In the genomic region with DNA sequence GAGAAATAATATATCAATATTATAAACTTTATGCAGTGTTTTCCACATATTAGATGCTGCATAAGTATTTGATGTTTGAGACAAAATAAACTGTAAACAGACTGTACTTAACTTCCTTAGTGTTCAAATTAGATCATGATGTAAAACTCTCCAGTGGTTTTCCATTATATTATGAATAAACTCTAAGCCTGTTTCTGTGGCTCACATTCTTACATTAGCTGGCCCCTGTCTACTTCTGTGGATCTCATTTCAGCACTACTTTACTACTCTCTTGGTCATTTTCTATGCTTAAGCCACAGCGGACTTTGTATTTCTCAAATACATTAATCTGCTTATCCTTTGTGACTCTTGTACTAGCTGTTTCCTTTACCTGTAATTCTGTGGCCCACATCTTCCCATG, we compare ENCODE assay signal across 21 cellular contexts. TPM values are rescaled to one million over a fixed set of nuclear protein-coding genes. Genes with fewer than 3 reads are reported as not detected.
A peak's percentile ranks its signal among the peaks of the same experiment; 100 is the strongest.
DNase-seq lines count a peak whose midpoint lies in the region; ATAC-seq, FAIRE-seq and TF ChIP-seq lines count a peak whose summit lies in the region.
"Had no signal": no experiment of that assay in that cellular context is flagged by ENCODE, and none has a peak within 500 bp of the region (broad histone marks: within the 10 kb centered on the region; RNA-seq: fewer than 3 reads in every experiment).

No MANE protein-coding gene starts in this region.

- intact Hi-C loops in heart left ventricle (cut with DNase I) (loop anchor here in 3 of 10 donors (5.0 to 10.0 kb wide), 2 partner anchors 35 to 47 kb away; no protein-coding TSS in a partner anchor), left ventricle myocardium superior (cut with micrococcal nuclease) (loop anchor here (10.0 kb wide), 1 partner anchor 47 kb away; no protein-coding TSS in a partner anchor), endothelial cell of umbilical vein (cut with micrococcal nuclease) (loop anchor here (1.0 to 2.0 kb wide), 3 partner anchors 8 to 33 kb away; no protein-coding TSS in a partner anchor), thyroid gland (cut with DNase I) (no loop called here)

- no peak for FAIRE-seq in endothelial cell of umbilical vein (lab: Jason Lieb, UNC)
- FAIRE-seq: A204.1, K562 had no signal

- POLR2A ChIA-PET in endothelial cell of umbilical vein (lab: Charles Lee): interaction anchor here (1.0 kb wide), 1 partner anchor 9 kb away, joined by 6 read pairs; no protein-coding TSS in a partner anchor

- 85 to 92% (median 92%) methylated on average over 1 of the region's 1 CpG for WGBS in heart left ventricle, 4 donors
- 92 to 93% methylated on average over 1 of the region's 1 CpG for WGBS in thyroid gland, 2 donors

- H2AFZ ChIP-seq in endothelial cell of umbilical vein (ENCODE audit: low read depth, low read length): no peak overlapping the region
- no peak overlapping the region for H2AFZ ChIP-seq in Karpas-422 (ENCODE audit: low read length)
- H2AFZ ChIP-seq: parathyroid adenoma had no signal

- H3K4me3 ChIP-seq in heart left ventricle (no peak overlapping the region), endothelial cell of umbilical vein (replicated peaks in 1 of 3; ENCODE audit: insufficient read depth in 1 of 3, low read depth in 1 of 3, low read length in 3 of 3) (no peak overlapping the region), thyroid gland (replicated peaks in 1 of 3) (no peak overlapping the region), Karpas-422 (ENCODE audit: low read length) (no peak overlapping the region)
- H3K4me3 ChIP-seq: ascending aorta, K562, Peyer's patch had no signal

- TF ChIP-seq POLR2A in heart left ventricle (IDR thresholded peaks at IDR 0.05): no peak
- TF ChIP-seq POLR2A in endothelial cell of umbilical vein (IDR thresholded peaks at IDR 0.05; ENCODE audit: low read depth, low read length): no peak
- no peak for TF ChIP-seq POLR2A in thyroid gland (IDR thresholded peaks at IDR 0.05)

- DNase-seq in heart left ventricle (no peak), left ventricle myocardium superior (no peak), endothelial cell of umbilical vein (ENCODE audit: low read depth, low spot score) (peak; percentile 23), nephron progenitor cell (no peak), thyroid gland (no peak), Karpas-422 (no peak), NCI-H2081 (lab: John Stamatoyannopoulos, UW) (no peak), KBM-7 (no peak)
- DNase-seq: activated CD4-positive, alpha-beta T cell treated with anti-CD3 and anti-CD28 coated beads, Interleukin-2, amount 10 ng/mL, durations not matched to agents 7 days and 5 days; activated CD8-positive, alpha-beta memory T cell treated with anti-CD3 and anti-CD28 coated beads, Interleukin-2, amount 50 U/mL, for 48 hours; activated gamma-delta T cell; NCI-H1092; NCI-H774; Peyer's patch; stimulated activated naive CD4-positive, alpha-beta T cell treated with Interleukin-2 at 50 U/mL for 16 hours had no signal

- no peak overlapping the region for H3K4me3 Mint-ChIP-seq in nephron progenitor cell
- H3K4me3 Mint-ChIP-seq: activated CD4-positive, alpha-beta T cell treated with anti-CD3 and anti-CD28 coated beads, Interleukin-2, amount 10 ng/mL, durations not matched to agents 7 days and 5 days; dendritic cell treated with granulocyte-macrophage colony-stimulating factor and Interleukin-4, amounts not matched to agents 40 ng/mL and 50 ng/mL, for 4 days had no signal

- H3K4me2 ChIP-seq in endothelial cell of umbilical vein (ENCODE audit: insufficient read depth, low read length) (peak overlapping the region; percentile 2), Karpas-422 (ENCODE audit: low read depth, low read length, poor library complexity, severe bottlenecking) (no peak overlapping the region)

- in situ Hi-C loops in KBM-7 (cut with MboI; ENCODE audit: low pct_unique_long_range_greater_than_20kb, low sequenced_read_pairs): no loop called here

- no peaks in the 10 kb centered on the region for H3K9me1 ChIP-seq in endothelial cell of umbilical vein (replicated peaks; ENCODE audit: control insufficient read depth, extremely low read depth, insufficient read depth, low read length)

- peaks cover 0 to 8% (median 0%) of the 10 kb centered on the region in 12 donors for H3K9me3 ChIP-seq in heart left ventricle
- H3K9me3 ChIP-seq in endothelial cell of umbilical vein (replicated peaks; ENCODE audit: control insufficient read depth, insufficient read depth, low read length): no peaks in the 10 kb centered on the region
- no peaks in the 10 kb centered on the region for H3K9me3 ChIP-seq in thyroid gland
- H3K9me3 ChIP-seq in Karpas-422 (ENCODE audit: low read length): no peaks in the 10 kb centered on the region
- H3K9me3 ChIP-seq: ascending aorta, Peyer's patch had no signal

- peaks cover 46% of the 10 kb centered on the region for H3K36me3 Mint-ChIP-seq in nephron progenitor cell (ENCODE audit: low read depth)

- dilution Hi-C loops in endothelial cell of umbilical vein (cut with MboI; ENCODE audit: extremely low pct_ligation_motif_present, low sequenced_read_pairs): no loop called here

- H3K27me3 Mint-ChIP-seq in nephron progenitor cell (ENCODE audit: low read depth, poor library complexity): no peaks in the 10 kb centered on the region

- H3K27me3 ChIP-seq in heart left ventricle (no peaks in the 10 kb centered on the region), endothelial cell of umbilical vein (ENCODE audit: control insufficient read depth in 2 of 2, insufficient read depth in 2 of 2, low read length in 2 of 2) (no peaks in the 10 kb centered on the region), thyroid gland (no peaks in the 10 kb centered on the region), Karpas-422 (ENCODE audit: low read length) (no peaks in the 10 kb centered on the region)
- H3K27me3 ChIP-seq: ascending aorta, Peyer's patch had no signal

- H3K9me2 ChIP-seq in Karpas-422 (replicated peaks; ENCODE audit: insufficient read depth, low read length): no peaks in the 10 kb centered on the region

- no TSS peak for BruUV-seq in endothelial cell of umbilical vein (replicated peaks; lab: Mats Ljungman, UMichigan)

- ATAC-seq in heart left ventricle (peak in 2 of 4 donors; percentile 17 to 18), left ventricle myocardium superior (no peak)
- ATAC-seq: esophagus mucosa, K562 had no signal

- peak overlapping the region; percentile 29 for H3K27ac Mint-ChIP-seq in nephron progenitor cell
- H3K27ac Mint-ChIP-seq: activated CD4-positive, alpha-beta T cell treated with anti-CD3 and anti-CD28 coated beads, Interleukin-2, amount 10 ng/mL, durations not matched to agents 7 days and 5 days; dendritic cell treated with granulocyte-macrophage colony-stimulating factor and Interleukin-4, amounts not matched to agents 40 ng/mL and 50 ng/mL, for 4 days had no signal

- H3K36me3 ChIP-seq in heart left ventricle (no peaks in the 10 kb centered on the region), endothelial cell of umbilical vein (ENCODE audit: control insufficient read depth in 2 of 2, extremely low read depth in 1 of 2, insufficient read depth in 2 of 2, low read length in 2 of 2) (no peaks in the 10 kb centered on the region), thyroid gland (no peaks in the 10 kb centered on the region), Karpas-422 (ENCODE audit: insufficient read depth, low read length) (no peaks in the 10 kb centered on the region)
- H3K36me3 ChIP-seq: ascending aorta, Peyer's patch had no signal

- H3K4me1 ChIP-seq in heart left ventricle (peaks cover 9 to 56% (median 26%) of the 10 kb centered on the region in 12 donors), endothelial cell of umbilical vein (ENCODE audit: control insufficient read depth, extremely low read depth, insufficient read depth, low read length) (peaks cover 23% of the 10 kb centered on the region), thyroid gland (peaks cover 0 to 18% of the 10 kb centered on the region in 2 donors), Karpas-422 (ENCODE audit: low read length) (no peaks in the 10 kb centered on the region)

- peaks cover 51% of the 10 kb centered on the region for H3K9me3 Mint-ChIP-seq in nephron progenitor cell
- H3K9me3 Mint-ChIP-seq: activated CD4-positive, alpha-beta T cell treated with anti-CD3 and anti-CD28 coated beads, Interleukin-2, amount 10 ng/mL, durations not matched to agents 7 days and 5 days had no signal

- H3K79me2 ChIP-seq in endothelial cell of umbilical vein (ENCODE audit: control insufficient read depth, insufficient read depth, low read length) (peaks cover 92% of the 10 kb centered on the region), Karpas-422 (ENCODE audit: low read length) (peaks cover 4% of the 10 kb centered on the region; the same call in 1 of the 2 replicates)

- H4K20me1 ChIP-seq in endothelial cell of umbilical vein (replicated peaks; ENCODE audit: control insufficient read depth, extremely low read depth, insufficient read depth, low read length) (peaks cover 21% of the 10 kb centered on the region), Karpas-422 (ENCODE audit: insufficient read depth, low read depth, low read length) (peaks cover 15% of the 10 kb centered on the region; the same call in 1 of the 2 replicates)

- no peak for TF ChIP-seq CTCF in heart left ventricle (IDR thresholded peaks at IDR 0.05)
- TF ChIP-seq CTCF in endothelial cell of umbilical vein (IDR thresholded peaks at IDR 0.05; ENCODE audit: extremely low read depth in 1 of 2, insufficient read depth in 1 of 2, low read depth in 1 of 2, low read length in 2 of 2): no peak
- TF ChIP-seq CTCF in nephron progenitor cell (IDR thresholded peaks at IDR 0.05): no peak
- TF ChIP-seq CTCF in thyroid gland (IDR thresholded peaks at IDR 0.05): no peak

- CTCF ChIA-PET in endothelial cell of umbilical vein (lab: Charles Lee): interaction anchor here (0.9 to 2.5 kb wide), 9 partner anchors 9 to 109 kb away, joined by 3 to 16 read pairs (median 5); a partner anchor contains a TSS

- no peaks in the 10 kb centered on the region for H3K4me1 Mint-ChIP-seq in nephron progenitor cell
- H3K4me1 Mint-ChIP-seq: activated CD4-positive, alpha-beta T cell treated with anti-CD3 and anti-CD28 coated beads, Interleukin-2, amount 10 ng/mL, durations not matched to agents 7 days and 5 days had no signal

- peak overlapping the region in 10 of 12 donors; percentile 2 to 62 (median 40) for H3K27ac ChIP-seq in heart left ventricle
- no peak overlapping the region for H3K27ac ChIP-seq in endothelial cell of umbilical vein (ENCODE audit: insufficient read depth, low read depth, low read length)
- H3K27ac ChIP-seq in thyroid gland: peak overlapping the region in 2 of 3 donors; percentile 18 to 24
- no peak overlapping the region for H3K27ac ChIP-seq in Karpas-422 (ENCODE audit: low read length)
- H3K27ac ChIP-seq: parathyroid adenoma had no signal

- no peak overlapping the region for H3K9ac ChIP-seq in endothelial cell of umbilical vein (replicated peaks; ENCODE audit: extremely low read depth, insufficient read depth, low read length)
- H3K9ac ChIP-seq in Karpas-422 (ENCODE audit: low read length): no peak overlapping the region
- H3K9ac ChIP-seq: parathyroid adenoma had no signal

RNA-seq across cellular contexts. Expression of a gene that starts 55.6 kb away (rescaled TPM):
- total RNA-seq in heart left ventricle: 100 to 1,000 TPM in 7 of 9 donors, 10 to 100 TPM in 2; 79.3 to 140 (median 114) TPM
- polyA plus RNA-seq in heart left ventricle: 10 to 100 TPM; 22.0 to 52.2 TPM
- total RNA-seq in left ventricle myocardium superior: 92.5 TPM
- 117 and 125 TPM in 2 replicates for total RNA-seq in endothelial cell of umbilical vein
- polyA plus RNA-seq in endothelial cell of umbilical vein: 14.9 and 20.9 TPM in 2 replicates
- polyA plus RNA-seq in endothelial cell of umbilical vein (2011; cell fraction: cytosol; rRNA removed): 27.0 and 27.4 TPM in 2 replicates
- polyA plus RNA-seq in endothelial cell of umbilical vein (2011; cell fraction: nucleus; rRNA removed): 58.1 and 68.0 TPM in 2 replicates
- polyA plus RNA-seq in endothelial cell of umbilical vein (2012): 57.0 and 70.0 TPM in 2 replicates
- 143 and 149 TPM in 2 replicates for polyA minus RNA-seq in endothelial cell of umbilical vein
- polyA minus RNA-seq in endothelial cell of umbilical vein (2011; cell fraction: cytosol; rRNA and poly(A)+ RNA removed): 36.9 TPM
- polyA minus RNA-seq in endothelial cell of umbilical vein (2011; cell fraction: nucleus; rRNA and poly(A)+ RNA removed): 185 and 261 TPM in 2 replicates
- 100 to 1,000 TPM; 169 to 268 (median 197) TPM for total RNA-seq in thyroid gland
- total RNA-seq in Karpas-422 (2014; rRNA removed; shearing (Covaris generic); ENCODE audit: low replicate concordance): 14.0 and 15.4 TPM in 2 replicates

Comparison
In these comparisons a context has a peak if more than half of its experiments do, and no peak if none do; other contexts are left out.
1. H3K27ac ChIP-seq: peak in heart left ventricle (10 of 12) and thyroid gland (2 of 3); none in endothelial cell of umbilical vein (single experiment) and Karpas-422 (single experiment).